ENCODE assay signal across 8 cellular contexts in genomic region chr9:123335227-123335985, GRCh38. TPM values are rescaled to one million over a fixed set of nuclear protein-coding genes. Genes with fewer than 3 reads are reported as not detected.
A peak's percentile ranks its signal among the peaks of the same experiment; 100 is the strongest.
DNase-seq lines count a peak whose midpoint lies in the region; ATAC-seq and TF ChIP-seq lines count a peak whose summit lies in the region.

No MANE protein-coding gene starts in this region.

- no peaks in the 10 kb centered on the region for H3K36me3 ChIP-seq in IMR-90 (ENCODE audit: control insufficient read depth, insufficient read depth, low read length)
- H3K36me3 ChIP-seq in muscle layer of colon (ENCODE audit: insufficient read depth, low read length), result no peaks in the 10 kb centered on the region

- POLR2A ChIA-PET in IMR-90 (lab: Charles Lee; ENCODE audit: unreplicated experiment), result no interaction called here

- H4K20me1 ChIP-seq in IMR-90 (ENCODE audit: insufficient read depth, low read length), result no peaks in the 10 kb centered on the region

- H3K27ac ChIP-seq in IMR-90 (ENCODE audit: insufficient read depth, low read length), result no peak overlapping the region
- peak overlapping the region; percentile 67 for H3K27ac ChIP-seq in caudate nucleus (ENCODE audit: low read depth, low read length)
- H3K27ac ChIP-seq in muscle layer of colon (ENCODE audit: low read depth, low read length), result peak overlapping the region; percentile 0

- no peak overlapping the region for H3K4ac ChIP-seq in IMR-90 (ENCODE audit: low read depth, low read length)

- no peak overlapping the region for H3K18ac ChIP-seq in IMR-90 (ENCODE audit: low read depth, low read length)

- no peak overlapping the region for H4K8ac ChIP-seq in IMR-90 (ENCODE audit: low read depth in 2 of 2, low read length in 2 of 2)

- H4K91ac ChIP-seq in IMR-90 (ENCODE audit: insufficient read depth, low read depth, low read length), result no peak overlapping the region

- H3K4me1 ChIP-seq in IMR-90 (ENCODE audit: control insufficient read depth, insufficient read depth, low read length) (peaks cover 4% of the 10 kb centered on the region; the same call in 1 of the 2 replicates), muscle layer of colon (ENCODE audit: insufficient read depth, low read length) (peaks cover 29% of the 10 kb centered on the region)

- no peak overlapping the region for H2AK5ac ChIP-seq in IMR-90 (ENCODE audit: low read depth, low read length)

- TF ChIP-seq POLR2A in IMR-90 (IDR thresholded peaks at IDR 0.05; ENCODE audit: low read depth, low read length), result no peak

- H2BK20ac ChIP-seq in IMR-90 (ENCODE audit: low read depth, low read length), result no peak overlapping the region

- no peak overlapping the region for H4K5ac ChIP-seq in IMR-90 (ENCODE audit: low read depth, low read length)

- no peak overlapping the region for H2BK120ac ChIP-seq in IMR-90 (ENCODE audit: low read depth, low read length)

- no peak overlapping the region for H2AK9ac ChIP-seq in IMR-90 (replicated peaks; ENCODE audit: low read depth, low read length, poor library complexity)

- TF ChIP-seq RAD21 in IMR-90 (IDR thresholded peaks at IDR 0.05; ENCODE audit: low read length), result no peak

- H3K4me3 ChIP-seq in IMR-90 (ENCODE audit: insufficient read depth, low read depth, low read length) (no peak overlapping the region), muscle layer of colon (ENCODE audit: low read depth in 1 of 2, low read length in 2 of 2) (no peak overlapping the region)

- no peak overlapping the region for H3K56ac ChIP-seq in IMR-90 (ENCODE audit: extremely low read depth, insufficient read depth, low read length)

- no peaks in the 10 kb centered on the region for H3K9me1 ChIP-seq in IMR-90 (ENCODE audit: insufficient read depth, low read length)

- H2BK5ac ChIP-seq in IMR-90 (ENCODE audit: low read depth, low read length, poor library complexity, severe bottlenecking), result no peak overlapping the region

- intact Hi-C loops in IMR-90 (cut with micrococcal nuclease), result loop anchor here (5.0 kb wide), 1 partner anchor 68 kb away; the partner anchor contains the start of gene STRBP

- H3K27me3 ChIP-seq in IMR-90 (ENCODE audit: control insufficient read depth, insufficient read depth, low read length) (peaks cover 3% of the 10 kb centered on the region), muscle layer of colon (ENCODE audit: control insufficient read depth in 1 of 2, insufficient read depth in 2 of 2, low read length in 2 of 2) (no peaks in the 10 kb centered on the region)

- no peak overlapping the region for H3K9ac ChIP-seq in IMR-90 (ENCODE audit: low read depth, low read length)
- no peak overlapping the region for H3K9ac ChIP-seq in muscle layer of colon (ENCODE audit: low read length)

- in situ Hi-C loops in ACHN (cut with HindIII; ENCODE audit: low pct_ligation_motif_present, low pct_unique_long_range_greater_than_20kb, low sequenced_read_pairs) (no loop called here), IMR-90 (cut with MboI; ENCODE audit: low sequenced_read_pairs) (loop anchor here (25.0 kb wide), 1 partner anchor 498 kb away; the partner anchor contains the start of gene PDCL)

- no peak overlapping the region for H3K14ac ChIP-seq in IMR-90 (replicated peaks; ENCODE audit: low read depth, low read length)

- no peaks in the 10 kb centered on the region for H3K79me1 ChIP-seq in IMR-90 (ENCODE audit: low read depth in 1 of 2, low read length in 2 of 2)

- TF ChIP-seq CTCF in IMR-90 (conservative IDR thresholded peaks at IDR 0.05; ENCODE audit: low read depth, low read length), result no peak

- H3K9me3 ChIP-seq in IMR-90 (ENCODE audit: control insufficient read depth, insufficient read depth, low read length), result no peaks in the 10 kb centered on the region
- H3K9me3 ChIP-seq in muscle layer of colon (ENCODE audit: low read length), result no peaks in the 10 kb centered on the region

- WGBS in IMR-90 (ENCODE audit: extremely low coverage in 2 of 2, insufficient read length in 1 of 2), 2 experiments, result 8% methylated on average over 2 of the region's 9 CpGs; no CpG with 5 or more reads in 1 of the 2 experiments

- dilution Hi-C loops in IMR-90 (cut with HindIII; ENCODE audit: low sequenced_read_pairs, unreplicated experiment), result no loop called here

- H2AFZ ChIP-seq in IMR-90 (replicated peaks; ENCODE audit: low read length, poor library complexity), result no peak overlapping the region

- H2BK15ac ChIP-seq in IMR-90 (ENCODE audit: low read depth, low read length), result no peak overlapping the region

- H3K23ac ChIP-seq in IMR-90 (ENCODE audit: low read depth, low read length), result no peak overlapping the region

- ATAC-seq in IMR-90 (ENCODE audit: low read depth), result peak; percentile 95
- no peak for ATAC-seq in GM19328 (IDR thresholded peaks at IDR 0.05; ENCODE audit: unreplicated experiment)
- ATAC-seq in HG03280 (IDR thresholded peaks at IDR 0.05; ENCODE audit: unreplicated experiment), result no peak

- DNase-seq in ACHN (peak; percentile 55), IMR-90 (peak; percentile 63), caudate nucleus (lab: John Stamatoyannopoulos, UW) (peak in 20 of 61 donors; percentile 7 to 60 (median 32))
- no peak for DNase-seq in stimulated activated naive CD4-positive, alpha-beta T cell treated with Interleukin-2 at 50 U/mL for 16 hours (lab: John Stamatoyannopoulos, UW)
- DNase-seq in activated naive CD4-positive, alpha-beta T cell treated with anti-CD3 and anti-CD28 coated beads, Interleukin-2, amount 50 U/mL, for 16 hours, result no peak

- CTCF ChIA-PET in IMR-90 (lab: Yijun Ruan, JAX), result interaction anchor here (0.7 kb wide), 1 partner anchor 9 kb away, joined by 4 read pairs; no protein-coding TSS in a partner anchor

- H3K4me2 ChIP-seq in IMR-90 (ENCODE audit: low read depth, low read length), result no peak overlapping the region; the same call in 1 of the 2 replicates

- no TSS peak for BruUV-seq in IMR-90 (replicated peaks; lab: Mats Ljungman, UMichigan)

TF ChIP-seq in IMR-90, 13 proteins besides CTCF, POLR2A, EP300 and RAD21:
- no peak for TF ChIP-seq CEBPB (IDR thresholded peaks at IDR 0.05; ENCODE audit: low read depth, low read length)
- peak; percentile 65; the same call in 1 of the 2 replicates for TF ChIP-seq BHLHE40 (IDR thresholded peaks at IDR 0.05; ENCODE audit: low read depth, low read length)
- TF ChIP-seq MAFK (IDR thresholded peaks at IDR 0.05; ENCODE audit: low read depth, low read length), result peak; percentile 94

RNA-seq across cellular contexts. Expression of gene CRB2, which starts 20.6 kb away (rescaled TPM):
- total RNA-seq in IMR-90 (2012; rRNA removed), result not detected in 2 replicates
- not detected in 2 replicates for polyA plus RNA-seq in IMR-90 (2012; rRNA removed)
- polyA plus RNA-seq in IMR-90 (2012; cell fraction: cytosol; rRNA removed), result not detected in 2 replicates
- 0.03 TPM in 1 of 2 replicates, not detected in the other for polyA plus RNA-seq in IMR-90 (2012; cell fraction: nucleus; rRNA removed; ENCODE audit: low replicate concordance)

Comparison
In these comparisons a context has a peak if more than half of its experiments do, and no peak if none do; other contexts are left out.
1. DNase-seq: peak in ACHN (single experiment) and IMR-90 (single experiment); none in stimulated activated naive CD4-positive, alpha-beta T cell treated with Interleukin-2 at 50 U/mL for 16 hours (single experiment) and activated naive CD4-positive, alpha-beta T cell treated with anti-CD3 and anti-CD28 coated beads, Interleukin-2, amount 50 U/mL, for 16 hours (single experiment).